12 cellular contexts compared by ENCODE assay signal in the genomic region with DNA sequence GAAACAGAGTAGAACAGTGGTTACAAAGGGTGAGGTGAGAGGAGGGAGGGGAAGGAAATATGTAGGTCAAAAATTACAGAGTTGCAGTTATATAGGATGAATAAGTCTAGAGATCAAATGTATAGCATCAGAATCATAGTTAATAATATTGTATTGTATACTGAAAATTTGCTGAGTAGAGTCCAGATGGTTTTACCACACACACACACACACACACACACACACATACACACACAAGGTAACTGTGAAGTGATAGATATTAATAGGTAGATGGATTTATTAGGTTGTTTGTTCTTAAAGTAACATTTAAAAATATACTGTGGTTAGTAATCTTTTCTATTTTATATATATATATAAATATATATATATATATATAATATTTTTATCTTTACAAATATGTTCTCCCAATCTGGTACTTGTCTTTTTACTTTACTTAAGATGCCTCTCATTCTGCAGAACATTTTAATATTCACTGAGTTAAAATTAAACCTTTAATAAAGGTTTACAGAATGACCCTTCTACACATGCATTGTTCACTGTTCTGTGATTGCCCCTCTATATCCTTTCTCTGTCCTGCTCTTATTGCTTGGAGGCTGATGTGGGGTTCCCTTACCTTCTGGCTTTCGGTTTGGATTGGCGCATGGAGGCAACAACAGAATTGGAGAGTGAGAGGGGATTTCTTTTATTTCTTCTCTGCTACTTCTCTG. TPM values are rescaled to one million over a fixed set of nuclear protein-coding genes. Genes with fewer than 3 reads are reported as not detected.
DNase-seq lines count a peak whose midpoint lies in the region; ATAC-seq and TF ChIP-seq lines count a peak whose summit lies in the region.
"Had no signal": no experiment of that assay in that cellular context is flagged by ENCODE, and none has a peak within 500 bp of the region (broad histone marks: within the 10 kb centered on the region; RNA-seq: fewer than 3 reads in every experiment).

No MANE protein-coding gene starts in this region.

- TF ChIP-seq CTCF in AG09309 (IDR thresholded peaks at IDR 0.05; ENCODE audit: control insufficient read depth, insufficient read depth, low read depth, low read length, missing control alignments) = no peak
- no peak for TF ChIP-seq CTCF in testis (IDR thresholded peaks at IDR 0.05)

- DNase-seq in AG09309 (ENCODE audit: low read depth) = no peak
- DNase-seq in NCI-H146 (lab: John Stamatoyannopoulos, UW) = peak; percentile 34
- no peak for DNase-seq in SIG-M5 treated with dmso at 0.1 percent for 504 hours (lab: John Stamatoyannopoulos, UW; ENCODE audit: unreplicated experiment)
- no peak for DNase-seq in natural killer cell treated with Interleukin-12 subunit alpha and Interleukin-12 subunit beta and Interleukin-15 and Interleukin-18, amount 100 ng/mL, for 72 hours (ENCODE audit: low spot score)
- DNase-seq in testis = no peak
- DNase-seq in GF-D8 (lab: John Stamatoyannopoulos, UW) = no peak
- DNase-seq: activated CD8-positive, alpha-beta memory T cell treated with anti-CD3 and anti-CD28 coated beads for 24 hours; CD4-positive, CD25-positive, alpha-beta regulatory T cell; NCI-H187; psoas muscle had no signal

- H3K9me3 Mint-ChIP-seq in natural killer cell treated with Interleukin-12 subunit alpha and Interleukin-12 subunit beta and Interleukin-15 and Interleukin-18, amount 100 ng/mL, for 72 hours = peaks cover under 1% of the 10 kb centered on the region

- H3K36me3 Mint-ChIP-seq in natural killer cell treated with Interleukin-12 subunit alpha and Interleukin-12 subunit beta and Interleukin-15 and Interleukin-18, amount 100 ng/mL, for 72 hours = no peaks in the 10 kb centered on the region
- H3K36me3 Mint-ChIP-seq: CD4-positive, CD25-positive, alpha-beta regulatory T cell had no signal

- peak overlapping the region; percentile 37 for H3K4me3 ChIP-seq in AG09309 (ENCODE audit: control insufficient read depth, low read depth, low read length)
- H3K4me3 ChIP-seq in ectodermal cell (ENCODE audit: insufficient read depth, low read depth, low read length) = peak overlapping the region; percentile 28
- peak overlapping the region; percentile 61 for H3K4me3 ChIP-seq in mesodermal cell (ENCODE audit: extremely low read depth, insufficient read depth, low read length, poor library complexity, severe bottlenecking)
- no peak overlapping the region for H3K4me3 ChIP-seq in testis
- H3K4me3 ChIP-seq: psoas muscle had no signal

- H3K9me3 ChIP-seq in ectodermal cell (ENCODE audit: control insufficient read depth, low read length) = no peaks in the 10 kb centered on the region
- H3K9me3 ChIP-seq in mesodermal cell (ENCODE audit: control insufficient read depth, low read length) = no peaks in the 10 kb centered on the region
- no peaks in the 10 kb centered on the region for H3K9me3 ChIP-seq in testis
- H3K9me3 ChIP-seq: psoas muscle had no signal

- no peak overlapping the region for H3K4me3 Mint-ChIP-seq in natural killer cell treated with Interleukin-12 subunit alpha and Interleukin-12 subunit beta and Interleukin-15 and Interleukin-18, amount 100 ng/mL, for 72 hours
- H3K4me3 Mint-ChIP-seq: CD4-positive, CD25-positive, alpha-beta regulatory T cell had no signal

- no peak for ATAC-seq in natural killer cell treated with Interleukin-12 subunit alpha and Interleukin-12 subunit beta and Interleukin-15 and Interleukin-18, amount 100 ng/mL, for 72 hours
- ATAC-seq: psoas muscle had no signal

- H3K27ac ChIP-seq in ectodermal cell (ENCODE audit: insufficient read depth, low read depth, low read length, poor library complexity, severe bottlenecking) = peak overlapping the region; percentile 36
- H3K27ac ChIP-seq in mesodermal cell (ENCODE audit: low read depth, low read length, severe bottlenecking) = peak overlapping the region; percentile 89
- H3K27ac ChIP-seq in testis = peak overlapping the region in 1 of 2 donors; percentile 7
- H3K27ac ChIP-seq: psoas muscle had no signal

- H3K27me3 Mint-ChIP-seq in natural killer cell treated with Interleukin-12 subunit alpha and Interleukin-12 subunit beta and Interleukin-15 and Interleukin-18, amount 100 ng/mL, for 72 hours = no peaks in the 10 kb centered on the region
- H3K27me3 Mint-ChIP-seq: CD4-positive, CD25-positive, alpha-beta regulatory T cell had no signal

- H3K27ac Mint-ChIP-seq in natural killer cell treated with Interleukin-12 subunit alpha and Interleukin-12 subunit beta and Interleukin-15 and Interleukin-18, amount 100 ng/mL, for 72 hours = no peak overlapping the region
- H3K27ac Mint-ChIP-seq: CD4-positive, CD25-positive, alpha-beta regulatory T cell had no signal

- H3K27me3 ChIP-seq in ectodermal cell (ENCODE audit: control insufficient read depth, insufficient read depth, low read length, poor library complexity, severe bottlenecking) = no peaks in the 10 kb centered on the region
- H3K27me3 ChIP-seq in testis = no peaks in the 10 kb centered on the region

- peaks cover 20% of the 10 kb centered on the region for H3K4me1 ChIP-seq in ectodermal cell (ENCODE audit: control insufficient read depth, insufficient read depth, low read length)
- H3K4me1 ChIP-seq in mesodermal cell (ENCODE audit: control insufficient read depth, insufficient read depth, low read length, poor library complexity, severe bottlenecking) = peaks cover 12% of the 10 kb centered on the region
- H3K4me1 ChIP-seq in testis = no peaks in the 10 kb centered on the region
- H3K4me1 ChIP-seq: psoas muscle had no signal

- no peaks in the 10 kb centered on the region for H3K4me1 Mint-ChIP-seq in natural killer cell treated with Interleukin-12 subunit alpha and Interleukin-12 subunit beta and Interleukin-15 and Interleukin-18, amount 100 ng/mL, for 72 hours (ENCODE audit: low read depth in 2 of 2)
- H3K4me1 Mint-ChIP-seq: CD4-positive, CD25-positive, alpha-beta regulatory T cell had no signal

- no peaks in the 10 kb centered on the region for H3K36me3 ChIP-seq in ectodermal cell (ENCODE audit: control insufficient read depth, insufficient read depth, low read length)
- no peaks in the 10 kb centered on the region for H3K36me3 ChIP-seq in mesodermal cell (ENCODE audit: control insufficient read depth, insufficient read depth, low read length)
- H3K36me3 ChIP-seq in testis (ENCODE audit: low read depth, missing control alignments) = no peaks in the 10 kb centered on the region

- intact Hi-C loops in testis (cut with DNase I; ENCODE audit: low total_unique reads) = no loop called here

- no peak for TF ChIP-seq POLR2A in testis (IDR thresholded peaks at IDR 0.05)

- 36 to 60% methylated on average over 1 to 2 of the region's 2 CpGs for WGBS in ectodermal cell, 2 experiments
- 40% methylated on average over 2 of the region's 2 CpGs; no CpG with 5 or more reads in 1 of the 2 experiments for WGBS in mesodermal cell (ENCODE audit: insufficient coverage in 2 of 2), 2 experiments
- 74 to 91% methylated on average over 2 of the region's 2 CpGs for WGBS in testis, 2 donors

RNA-seq across cellular contexts. Expression of gene PTCHD4, which starts 0.4 kb away (rescaled TPM):
- polyA plus RNA-seq in ectodermal cell (2013, experiment 1 of 4) = 4.4 TPM
- polyA plus RNA-seq in ectodermal cell (2013, experiment 2 of 4) = 3.1 TPM
- 3.1 TPM for polyA plus RNA-seq in ectodermal cell (2013, experiment 3 of 4)
- polyA plus RNA-seq in ectodermal cell (2013, experiment 4 of 4) = 3.2 TPM
- polyA plus RNA-seq in mesodermal cell (2013, experiment 1 of 2) = 20.4 TPM
- polyA plus RNA-seq in mesodermal cell (2013, experiment 2 of 2) = 20.2 TPM
- total RNA-seq in natural killer cell treated with Interleukin-12 subunit alpha and Interleukin-12 subunit beta and Interleukin-15 and Interleukin-18, amount 100 ng/mL, for 72 hours = not detected
- total RNA-seq in testis = 1 to 10 TPM in 1 of 2 donors, under 1 TPM in 1; 0.68 to 1.6 TPM
- 0.17 TPM for polyA plus RNA-seq in testis (ENCODE audit: insufficient read depth, low read depth, low replicate concordance)
- total RNA-seq: CD4-positive, CD25-positive, alpha-beta regulatory T cell had no signal
- polyA plus RNA-seq: CD4-positive, CD25-positive, alpha-beta regulatory T cell; psoas muscle had no signal

Comparison
In these comparisons a context has a peak if more than half of its experiments do, and no peak if none do; other contexts are left out.
1. H3K4me3 ChIP-seq: peak in AG09309 (single experiment), ectodermal cell (single experiment) and mesodermal cell (single experiment); none in testis (0 of 2).